In the genomic region with DNA sequence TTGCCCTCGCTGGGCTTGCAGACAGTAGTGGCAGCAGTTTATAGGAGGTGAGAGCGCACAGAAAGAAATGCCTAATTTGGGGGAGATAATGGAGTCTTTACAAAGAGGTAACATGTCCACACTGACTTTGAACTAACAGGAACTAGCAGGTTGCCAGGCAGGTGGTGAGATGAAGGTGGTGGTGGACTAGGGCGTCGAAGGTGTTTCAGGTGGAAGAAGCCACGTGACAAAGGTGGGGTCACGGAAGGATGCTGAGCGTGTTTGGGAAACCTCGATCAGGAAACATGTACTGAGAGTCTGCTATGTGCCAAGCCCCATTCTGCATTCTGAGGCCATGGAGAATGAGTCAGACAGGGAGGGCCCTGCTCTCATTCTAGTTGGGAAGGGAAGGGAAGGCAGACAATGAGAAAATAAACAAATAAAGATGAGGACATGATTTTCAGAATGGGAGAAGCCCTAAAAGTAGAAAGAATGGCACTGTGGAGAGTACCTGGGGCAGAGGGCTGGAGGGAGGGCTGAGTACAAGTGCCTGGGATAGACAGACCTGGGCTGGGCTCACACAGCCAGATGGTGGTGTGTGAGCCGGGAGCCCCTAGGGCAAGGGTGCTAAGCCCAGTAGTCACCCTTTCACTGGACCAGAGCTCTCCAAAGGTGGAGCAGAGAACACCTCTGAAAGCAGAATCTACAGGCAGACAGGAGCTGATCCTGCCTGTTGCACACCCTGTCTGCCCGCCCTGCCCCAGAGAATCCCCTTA, we compare ENCODE assay signal across 15 cellular contexts. TPM values are rescaled to one million over a fixed set of nuclear protein-coding genes. Genes with fewer than 3 reads are reported as not detected.
DNase-seq lines count a peak whose midpoint lies in the region; FAIRE-seq and TF ChIP-seq lines count a peak whose summit lies in the region.
"Had no signal": no experiment of that assay in that cellular context is flagged by ENCODE, and none has a peak within 500 bp of the region (broad histone marks: within the 10 kb centered on the region; RNA-seq: fewer than 3 reads in every experiment).

No MANE protein-coding gene starts in this region.

- H3K36me3 ChIP-seq in SJCRH30: no peaks in the 10 kb centered on the region
- H3K36me3 ChIP-seq: adrenal gland, sigmoid colon had no signal

- no peaks in the 10 kb centered on the region for H3K9me3 ChIP-seq in SJCRH30 (replicated peaks)
- H3K9me3 ChIP-seq: adrenal gland, sigmoid colon had no signal

- DNase-seq in DMS53 (lab: John Stamatoyannopoulos, UW) (peak; percentile 45), DMS53 treated with DMSO at 0.1 percent for 48 hours (lab: John Stamatoyannopoulos, UW; ENCODE audit: unreplicated experiment) (no peak), choroid plexus epithelial cell (ENCODE audit: low read depth) (peak; percentile 77), iris pigment epithelial cell (ENCODE audit: low read depth) (peak; percentile 82), urothelium cell line (ENCODE audit: low spot score) (peak; percentile 71), amygdala (lab: John Stamatoyannopoulos, UW) (no peak), SJCRH30 (no peak)
- no peak for DNase-seq in effector CD8-positive, alpha-beta T cell (lab: John Stamatoyannopoulos, UW)
- DNase-seq: activated CD8-positive, alpha-beta memory T cell treated with anti-CD3 and anti-CD28 coated beads, Interleukin-2, amount 50 U/mL, for 4 hours had no signal

- no peak overlapping the region for H3K27ac ChIP-seq in SJCRH30
- H3K27ac ChIP-seq: 22Rv1 had no signal

- FAIRE-seq in urothelium cell line (lab: Jason Lieb, UNC): peak; percentile 13
- FAIRE-seq: GM18507, TTC549 had no signal

- no peak for TF ChIP-seq CTCF in choroid plexus epithelial cell (conservative IDR thresholded peaks at IDR 0.05; ENCODE audit: low read depth, low read length)

- no peaks in the 10 kb centered on the region for H3K27me3 ChIP-seq in SJCRH30
- H3K27me3 ChIP-seq: adrenal gland, sigmoid colon had no signal

- peaks cover 19% of the 10 kb centered on the region for H3K4me1 ChIP-seq in SJCRH30
- H3K4me1 ChIP-seq: adrenal gland had no signal

- H3K4me3 ChIP-seq in choroid plexus epithelial cell (ENCODE audit: low read depth, low read length) (no peak overlapping the region), SJCRH30 (no peak overlapping the region)
- H3K4me3 ChIP-seq: adrenal gland, sigmoid colon had no signal

RNA-seq across cellular contexts. Expression of a gene that starts 16.2 kb away (rescaled TPM):
- 51.2 and 59.6 TPM in 2 replicates for total RNA-seq in SJCRH30 (2014; rRNA removed; shearing (Covaris generic))
- total RNA-seq: OCI-LY7 had no signal

Comparison
In these comparisons a context has a peak if more than half of its experiments do, and no peak if none do; other contexts are left out.
1. DNase-seq: peak in DMS53 (single experiment), choroid plexus epithelial cell (single experiment), iris pigment epithelial cell (single experiment) and urothelium cell line (single experiment); none in DMS53 treated with DMSO at 0.1 percent for 48 hours (single experiment), amygdala (0 of 56), effector CD8-positive, alpha-beta T cell (single experiment) and SJCRH30 (0 of 2).